Comparison of ENCODE assay signal across 1 cellular context in genomic region chr21:45153358-45154318, GRCh38.
TF ChIP-seq lines count a peak whose summit lies in the region.

No MANE protein-coding gene starts in this region.

TF ChIP-seq in SK-N-SH treated with all-trans-retinoic acid at 6 μM for 48 hours, 23 proteins besides CTCF, POLR2A, EP300 and RAD21 (continued from another document):
- TF ChIP-seq, protein P1, sequence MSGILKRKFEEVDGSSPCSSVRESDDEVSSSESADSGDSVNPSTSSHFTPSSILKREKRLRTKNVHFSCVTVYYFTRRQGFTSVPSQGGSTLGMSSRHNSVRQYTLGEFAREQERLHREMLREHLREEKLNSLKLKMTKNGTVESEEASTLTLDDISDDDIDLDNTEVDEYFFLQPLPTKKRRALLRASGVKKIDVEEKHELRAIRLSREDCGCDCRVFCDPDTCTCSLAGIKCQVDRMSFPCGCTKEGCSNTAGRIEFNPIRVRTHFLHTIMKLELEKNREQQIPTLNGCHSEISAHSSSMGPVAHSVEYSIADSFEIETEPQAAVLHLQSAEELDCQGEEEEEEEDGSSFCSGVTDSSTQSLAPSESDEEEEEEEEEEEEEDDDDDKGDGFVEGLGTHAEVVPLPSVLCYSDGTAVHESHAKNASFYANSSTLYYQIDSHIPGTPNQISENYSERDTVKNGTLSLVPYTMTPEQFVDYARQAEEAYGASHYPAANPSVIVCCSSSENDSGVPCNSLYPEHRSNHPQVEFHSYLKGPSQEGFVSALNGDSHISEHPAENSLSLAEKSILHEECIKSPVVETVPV (CRISPR knock-in tag; IDR thresholded peaks at IDR 0.05): no peak
